ENCODE assay signal across 10 cellular contexts in genomic region chr20:36454664-36455427, GRCh38.
DNase-seq lines count a peak whose midpoint lies in the region; ATAC-seq and TF ChIP-seq lines count a peak whose summit lies in the region.
"Had no signal": no experiment of that assay in that cellular context is flagged by ENCODE, and none has a peak within 500 bp of the region (broad histone marks: within the 10 kb centered on the region; RNA-seq: fewer than 3 reads in every experiment).

No MANE protein-coding gene starts in this region.

- peaks cover 0 to under 1% (median 0%) of the 10 kb centered on the region in 3 donors for H3K27me3 ChIP-seq in psoas muscle (ENCODE audit: insufficient read depth in 3 of 3, low read length in 2 of 3)

- H3K27ac ChIP-seq in psoas muscle = peak overlapping the region; percentile 42

- H3K27ac Mint-ChIP-seq in activated T-helper 17 cell treated with anti-CD3 and anti-CD28 coated beads, Interleukin-2, amount 50 U/mL, for 72 hours = peak overlapping the region; percentile 69

- H3K36me3 Mint-ChIP-seq in activated T-helper 17 cell treated with anti-CD3 and anti-CD28 coated beads, Interleukin-2, amount 50 U/mL, for 72 hours (ENCODE audit: low read depth) = no peaks in the 10 kb centered on the region

- intact Hi-C loops in psoas muscle (cut with DNase I) = no loop called here

- H3K36me3 ChIP-seq in psoas muscle (ENCODE audit: insufficient read depth in 1 of 2, low read depth in 1 of 2) = no peaks in the 10 kb centered on the region

- peaks cover 16% of the 10 kb centered on the region for H3K4me1 ChIP-seq in psoas muscle

- ATAC-seq in activated T-helper 17 cell treated with anti-CD3 and anti-CD28 coated beads, Interleukin-2, amount 50 U/mL, for 72 hours (replicated peaks) = no peak
- peak; percentile 88 to 94 (median 92) for ATAC-seq in psoas muscle
- ATAC-seq in GM21786 (IDR thresholded peaks at IDR 0.05; ENCODE audit: unreplicated experiment) = no peak

- DNase-seq in ELF-1 (ENCODE audit: low read depth, low spot score) (peak; percentile 79), hippocampal formation (lab: John Stamatoyannopoulos, UW) (peak; percentile 31 to 36), psoas muscle (peak; percentile 38 to 68), NCI-H1417 treated with DMSO at 0.1 percent for 48 hours (lab: John Stamatoyannopoulos, UW) (no peak), NCI-H345 (lab: John Stamatoyannopoulos, UW) (no peak), NCI-H510A (lab: John Stamatoyannopoulos, UW) (no peak)
- DNase-seq: stimulated activated naive CD4-positive, alpha-beta T cell; SW 1271 had no signal

- H3K9me3 Mint-ChIP-seq in activated T-helper 17 cell treated with anti-CD3 and anti-CD28 coated beads, Interleukin-2, amount 50 U/mL, for 72 hours = no peaks in the 10 kb centered on the region

- H3K4me1 Mint-ChIP-seq in activated T-helper 17 cell treated with anti-CD3 and anti-CD28 coated beads, Interleukin-2, amount 50 U/mL, for 72 hours = no peaks in the 10 kb centered on the region

- no peak for TF ChIP-seq CTCF in psoas muscle (IDR thresholded peaks at IDR 0.05)

- H3K27me3 Mint-ChIP-seq in activated T-helper 17 cell treated with anti-CD3 and anti-CD28 coated beads, Interleukin-2, amount 50 U/mL, for 72 hours = peaks cover 5% of the 10 kb centered on the region

- peak overlapping the region; percentile 52 for H3K4me3 ChIP-seq in psoas muscle

- WGBS in psoas muscle, 3 donors = 11 to 21% (median 12%) methylated on average over 10 of the region's 10 CpGs

- H3K4me3 Mint-ChIP-seq in activated T-helper 17 cell treated with anti-CD3 and anti-CD28 coated beads, Interleukin-2, amount 50 U/mL, for 72 hours = no peak overlapping the region

- H3K9me3 ChIP-seq in psoas muscle = no peaks in the 10 kb centered on the region

Comparison
In these comparisons a context has a peak if more than half of its experiments do, and no peak if none do; other contexts are left out.
1. DNase-seq: peak in ELF-1 (single experiment), hippocampal formation (2 of 2) and psoas muscle (2 of 2); none in NCI-H1417 treated with DMSO at 0.1 percent for 48 hours (single experiment), NCI-H345 (single experiment) and NCI-H510A (single experiment).
2. ATAC-seq: peak in psoas muscle (4 of 4); none in activated T-helper 17 cell treated with anti-CD3 and anti-CD28 coated beads, Interleukin-2, amount 50 U/mL, for 72 hours (single experiment) and GM21786 (single experiment).